In genomic region chr15:65610871-65611718, GRCh38 we compare ENCODE assay signal across 8 cellular contexts. TPM values are rescaled to one million over a fixed set of nuclear protein-coding genes. Genes with fewer than 3 reads are reported as not detected.
A peak's percentile ranks its signal among the peaks of the same experiment; 100 is the strongest.
DNase-seq lines count a peak whose midpoint lies in the region; ATAC-seq and TF ChIP-seq lines count a peak whose summit lies in the region.

Gene INTS14, minus strand, starts transcription at chr15:65611131. Its CDS starts 3,751 bp downstream, at chr15:65607380.

- no peaks in the 10 kb centered on the region for H3K27me3 Mint-ChIP-seq in chondrocyte (ENCODE audit: low read depth)

- H3K27me3 ChIP-seq in BJ (ENCODE audit: control insufficient read depth, insufficient read depth, low read length) (no peaks in the 10 kb centered on the region), kidney epithelial cell (ENCODE audit: control insufficient read depth, insufficient read depth, low read length) (no peaks in the 10 kb centered on the region)

- H3K36me3 ChIP-seq in BJ (ENCODE audit: control insufficient read depth, insufficient read depth, low read length) (no peaks in the 10 kb centered on the region), kidney epithelial cell (ENCODE audit: control insufficient read depth, insufficient read depth, low read length) (no peaks in the 10 kb centered on the region)

- peaks cover 32% of the 10 kb centered on the region for H3K4me1 Mint-ChIP-seq in chondrocyte (ENCODE audit: low read depth)

- H3K4me3 Mint-ChIP-seq in chondrocyte (ENCODE audit: unreplicated experiment) = peak within 1 kb of the TSS; percentile 97

- TF ChIP-seq CTCF in BJ (IDR thresholded peaks at IDR 0.05; ENCODE audit: insufficient read depth, low read depth, low read length) (peak; percentile 54), chondrocyte (IDR thresholded peaks at IDR 0.05) (peak; percentile 81), kidney epithelial cell (IDR thresholded peaks at IDR 0.05; ENCODE audit: insufficient read depth, low read length, poor library complexity, severe bottlenecking) (peak; percentile 65)

- CTCF ChIA-PET in BJ (lab: Yijun Ruan, JAX) = interaction anchor here (0.5 to 2.2 kb wide), 11 partner anchors 9 to 249 kb away, joined by 3 to 6 read pairs (median 3); no protein-coding TSS in a partner anchor

- no peaks in the 10 kb centered on the region for H3K36me3 Mint-ChIP-seq in chondrocyte (ENCODE audit: low read depth)

- ATAC-seq in HG03442 (IDR thresholded peaks at IDR 0.05; ENCODE audit: unreplicated experiment) = peak; percentile 93

- POLR2A ChIA-PET in BJ (lab: Charles Lee) = interaction anchor here (0.7 to 1.0 kb wide), 6 partner anchors 8 to 259 kb away, joined by 3 to 15 read pairs (median 4); partner anchors contain the start of gene RAB11A

- H3K9me3 Mint-ChIP-seq in chondrocyte (ENCODE audit: low read depth) = no peaks in the 10 kb centered on the region

- H3K27ac Mint-ChIP-seq in chondrocyte (ENCODE audit: unreplicated experiment) = peak within 1 kb of the TSS; percentile 99

- DNase-seq in BJ (ENCODE audit: low read depth) (peak; percentile 72), GM19238 (ENCODE audit: insufficient read length, low spot score) (peak; percentile 88), NCI-H510A treated with DMSO at 0.1 percent for 48 hours (lab: John Stamatoyannopoulos, UW) (peak; percentile 83), chondrocyte (ENCODE audit: low spot score) (peak; percentile 98), kidney epithelial cell (ENCODE audit: low read depth) (peak; percentile 67)
- peak; percentile 95 to 98 for DNase-seq in activated CD4-positive, alpha-beta T cell treated with anti-CD3 and anti-CD28 coated beads for 24 hours (ENCODE audit: low read depth in 2 of 2)
- peak; percentile 93 to 96 for DNase-seq in stimulated activated CD4-positive, alpha-beta T cell treated with anti-CD3 and anti-CD28 coated beads, Interleukin-15, amount 100 ng/mL, for 48 hours (ENCODE audit: low read depth in 2 of 2)

- H3K4me3 ChIP-seq in BJ (ENCODE audit: low read depth, low read length) (peak within 1 kb of the TSS; percentile 88), kidney epithelial cell (ENCODE audit: low read depth, low read length) (peak within 1 kb of the TSS; percentile 82)

RNA-seq across cellular contexts. Expression of gene INTS14, which starts in this region (rescaled TPM):
- polyA plus RNA-seq in BJ (2011; rRNA removed) = 37.3 and 53.3 TPM in 2 replicates
- 22.6 and 28.2 TPM in 2 replicates for polyA minus RNA-seq in BJ (2011; rRNA and poly(A)+ RNA removed)
- total RNA-seq in chondrocyte (25.4 to 33.0 TPM (median 30.9 TPM) in 3 replicates), kidney epithelial cell (36.5 and 49.3 TPM in 2 replicates)

Comparison
In these comparisons a context has a peak if more than half of its experiments do, and no peak if none do; other contexts are left out.
1. Peak in every context shown above with its lines: DNase-seq, ATAC-seq and H3K4me3 ChIP-seq.